13 cellular contexts compared by ENCODE assay signal in the genomic region with DNA sequence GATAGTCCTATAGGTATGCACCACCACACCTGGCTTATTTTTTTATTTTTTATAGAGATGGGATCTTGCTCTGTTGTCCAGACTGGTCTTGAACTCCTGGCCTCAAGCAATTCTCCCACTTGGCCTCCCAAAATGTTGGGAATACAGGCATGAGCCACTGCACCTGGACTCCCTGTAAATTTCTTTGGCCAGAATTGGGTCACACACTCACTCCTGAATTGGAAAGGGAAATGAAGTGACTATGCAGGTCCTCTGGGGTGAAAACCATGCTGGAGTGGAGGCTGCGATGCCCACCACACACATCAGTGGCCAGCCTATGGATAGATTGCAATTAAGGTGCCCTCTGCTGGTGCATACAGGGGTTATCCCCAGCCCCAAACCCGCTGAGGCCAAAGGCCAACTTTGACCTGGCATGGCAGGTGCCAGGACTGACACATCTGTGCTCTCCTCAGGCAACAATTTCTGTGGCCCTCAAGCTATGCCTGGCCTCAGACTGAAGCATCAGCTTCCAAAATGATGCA.
DNase-seq lines count a peak whose midpoint lies in the region; ATAC-seq and TF ChIP-seq lines count a peak whose summit lies in the region.
"Had no signal": no experiment of that assay in that cellular context is flagged by ENCODE, and none has a peak within 500 bp of the region (broad histone marks: within the 10 kb centered on the region; RNA-seq: fewer than 3 reads in every experiment).

No MANE protein-coding gene starts in this region.

- peaks cover 24% of the 10 kb centered on the region for H3K4me1 Mint-ChIP-seq in activated CD4-positive, alpha-beta T cell treated with anti-CD3 and anti-CD28 coated beads for 36 hours
- H3K4me1 Mint-ChIP-seq: CD8-positive, alpha-beta memory T cell had no signal

- H3K27ac ChIP-seq in coronary artery = no peak overlapping the region
- H3K27ac ChIP-seq: Peyer's patch, testis had no signal

- H3K36me3 Mint-ChIP-seq in activated CD4-positive, alpha-beta T cell treated with anti-CD3 and anti-CD28 coated beads for 36 hours (ENCODE audit: low read depth) = no peaks in the 10 kb centered on the region

- CTCF ChIA-PET in activated CD4-positive, alpha-beta T cell treated with anti-CD3 and anti-CD28 coated beads for 36 hours (lab: Charles Lee) = no interaction called here

- H3K9me3 Mint-ChIP-seq in activated CD4-positive, alpha-beta T cell treated with anti-CD3 and anti-CD28 coated beads for 36 hours (ENCODE audit: low read depth) = no peaks in the 10 kb centered on the region

- POLR2A ChIA-PET in activated CD4-positive, alpha-beta T cell treated with anti-CD3 and anti-CD28 coated beads for 36 hours (lab: Charles Lee) = no interaction called here

- H3K27ac Mint-ChIP-seq in activated CD4-positive, alpha-beta T cell treated with anti-CD3 and anti-CD28 coated beads for 36 hours = no peak overlapping the region
- H3K27ac Mint-ChIP-seq: CD8-positive, alpha-beta memory T cell had no signal

- TF ChIP-seq CTCF in AG09309 (IDR thresholded peaks at IDR 0.05; ENCODE audit: control insufficient read depth, insufficient read depth, low read depth, low read length, missing control alignments) (peak; percentile 28), GM13977 (IDR thresholded peaks at IDR 0.05; ENCODE audit: extremely low read depth, insufficient read depth, missing control alignments) (peak; percentile 22), fibroblast of villous mesenchyme (IDR thresholded peaks at IDR 0.05; ENCODE audit: insufficient read depth, low read depth, low read length) (peak; percentile 14), coronary artery (IDR thresholded peaks at IDR 0.05) (no peak)

- no peak overlapping the region for H3K4me3 Mint-ChIP-seq in activated CD4-positive, alpha-beta T cell treated with anti-CD3 and anti-CD28 coated beads for 36 hours
- H3K4me3 Mint-ChIP-seq: activated T-cell treated with anti-CD3 and anti-CD28 coated beads, Interleukin-2, amount 50 U/mL, for 4 hours; CD8-positive, alpha-beta memory T cell had no signal

- peaks cover 4% of the 10 kb centered on the region for H3K27me3 Mint-ChIP-seq in activated CD4-positive, alpha-beta T cell treated with anti-CD3 and anti-CD28 coated beads for 36 hours

- intact Hi-C loops in activated CD4-positive, alpha-beta T cell treated with anti-CD3 and anti-CD28 coated beads for 36 hours (cut with DNase I, micrococcal nuclease) = no loop called here

- H3K4me3 ChIP-seq in AG09309 (ENCODE audit: control insufficient read depth, low read depth, low read length) (no peak overlapping the region), fibroblast of villous mesenchyme (ENCODE audit: low read depth, low read length) (no peak overlapping the region), coronary artery (no peak overlapping the region)
- H3K4me3 ChIP-seq: Peyer's patch, testis had no signal

- ATAC-seq in activated CD4-positive, alpha-beta T cell treated with anti-CD3 and anti-CD28 coated beads for 36 hours = no peak
- ATAC-seq: activated T-cell treated with anti-CD3 and anti-CD28 coated beads, Interleukin-2, amount 50 U/mL, for 4 hours had no signal

- in situ Hi-C loops in GM13977 (cut with MboI; ENCODE audit: low pct_unique_long_range_greater_than_20kb, low sequenced_read_pairs, unreplicated experiment) = no loop called here
- in situ Hi-C loops in SK-MEL-5 (cut with HindIII; ENCODE audit: low pct_unique_long_range_greater_than_20kb, low sequenced_read_pairs) = no loop called here

- DNase-seq in AG09309 (ENCODE audit: low read depth) (no peak), GM13977 (ENCODE audit: low spot score) (no peak), SK-MEL-5 (ENCODE audit: low read depth, low spot score) (peak; percentile 4), fibroblast of villous mesenchyme (ENCODE audit: low read depth) (no peak), NCI-H187 treated with DMSO at 0.1 percent for 48 hours (lab: John Stamatoyannopoulos, UW) (no peak), coronary artery (ENCODE audit: low spot score) (no peak), amniotic stem cell (lab: John Stamatoyannopoulos, UW) (no peak)
- DNase-seq in activated CD4-positive, alpha-beta T cell treated with anti-CD3 and anti-CD28 coated beads for 36 hours = no peak
- DNase-seq: activated T-cell treated with anti-CD3 and anti-CD28 coated beads, Interleukin-2, amount 50 U/mL, for 4 hours; CD8-positive, alpha-beta memory T cell; NCI-H2107; Peyer's patch had no signal
